ENCODE assay signal across 20 cellular contexts in genomic region chr10:49025347-49025983, GRCh38.
DNase-seq lines count a peak whose midpoint lies in the region; ATAC-seq and TF ChIP-seq lines count a peak whose summit lies in the region.
"Had no signal": no experiment of that assay in that cellular context is flagged by ENCODE, and none has a peak within 500 bp of the region (broad histone marks: within the 10 kb centered on the region; RNA-seq: fewer than 3 reads in every experiment).

No MANE protein-coding gene starts in this region.

- H3K4me1 Mint-ChIP-seq in osteocyte (ENCODE audit: unreplicated experiment): no peaks in the 10 kb centered on the region

- ATAC-seq in GM18909 (IDR thresholded peaks at IDR 0.05; ENCODE audit: poor library complexity, unreplicated experiment): no peak
- ATAC-seq: K562 had no signal

- H3K27me3 Mint-ChIP-seq in osteocyte (ENCODE audit: unreplicated experiment): peaks cover under 1% of the 10 kb centered on the region
- H3K27me3 Mint-ChIP-seq: CD4-positive, alpha-beta T cell had no signal

- TF ChIP-seq CTCF in ascending aorta (IDR thresholded peaks at IDR 0.05) (no peak), osteocyte (IDR thresholded peaks at IDR 0.05) (no peak), uterus (IDR thresholded peaks at IDR 0.05) (no peak)

- H3K9me3 Mint-ChIP-seq in osteocyte (ENCODE audit: unreplicated experiment): peaks cover under 1% of the 10 kb centered on the region
- H3K9me3 Mint-ChIP-seq: CD4-positive, alpha-beta T cell had no signal

- H3K27ac Mint-ChIP-seq in osteocyte (ENCODE audit: unreplicated experiment): no peak overlapping the region
- H3K27ac Mint-ChIP-seq: CD4-positive, alpha-beta T cell had no signal

- H3K27me3 ChIP-seq in ascending aorta: no peaks in the 10 kb centered on the region
- no peaks in the 10 kb centered on the region for H3K27me3 ChIP-seq in uterus
- H3K27me3 ChIP-seq: MG63, SJSA1 had no signal

- H3K4me3 ChIP-seq in ascending aorta: no peak overlapping the region
- H3K4me3 ChIP-seq in uterus: no peak overlapping the region
- H3K4me3 ChIP-seq: K562, MG63, SJSA1 had no signal

- no peak overlapping the region for H3K4me3 Mint-ChIP-seq in osteocyte (ENCODE audit: unreplicated experiment)
- H3K4me3 Mint-ChIP-seq: CD4-positive, alpha-beta T cell had no signal

- no peaks in the 10 kb centered on the region for H3K36me3 ChIP-seq in ascending aorta
- no peaks in the 10 kb centered on the region for H3K36me3 ChIP-seq in uterus
- H3K36me3 ChIP-seq: MG63, SJSA1 had no signal

- intact Hi-C loops in ascending aorta (cut with DNase I): no loop called here
- intact Hi-C loops in uterus (cut with DNase I; ENCODE audit: low total_unique reads): no loop called here

- no peak for TF ChIP-seq POLR2A in uterus (IDR thresholded peaks at IDR 0.05)

- peak overlapping the region; percentile 79 to 85 for H3K27ac ChIP-seq in ascending aorta
- H3K27ac ChIP-seq in uterus: peak overlapping the region; percentile 70 to 79
- H3K27ac ChIP-seq: SJSA1 had no signal

- DNase-seq in NCI-H146 treated with DMSO at 0.1 percent for 48 hours (lab: John Stamatoyannopoulos, UW; ENCODE audit: unreplicated experiment) (peak; percentile 38), ascending aorta (ENCODE audit: low spot score in 2 of 2) (no peak), osteocyte (ENCODE audit: extremely low spot score, unreplicated experiment) (peak; percentile 69), uterus (no peak), NCI-H2107 (lab: John Stamatoyannopoulos, UW) (no peak)
- DNase-seq in activated CD4-positive, CD25-positive, alpha-beta regulatory T cell treated with anti-CD3 and anti-CD28 coated beads, Interleukin-2, amount 50 U/mL, for 72 hours: no peak
- DNase-seq: CD4-positive, alpha-beta T cell; COR-L47; DMS 273 treated with DMSO at 0.1 percent for 48 hours; DMS79 treated with DMSO at 0.1 percent for 48 hours; H7; MG63; NCI-H1417; NCI-H187 treated with DMSO at 0.1 percent for 48 hours; NCI-H2227 treated with DMSO at 0.1 percent for 48 hours; NCI-H510A; NCI-H748 treated with DMSO at 0.1 percent for 48 hours had no signal

- no peaks in the 10 kb centered on the region for H3K36me3 Mint-ChIP-seq in osteocyte (ENCODE audit: unreplicated experiment)

- H3K4me1 ChIP-seq in ascending aorta: peaks cover 0 to 20% of the 10 kb centered on the region in 2 donors
- peaks cover 0 to 7% of the 10 kb centered on the region in 2 donors for H3K4me1 ChIP-seq in uterus
- H3K4me1 ChIP-seq: SJSA1 had no signal

- H3K9me3 ChIP-seq in ascending aorta: no peaks in the 10 kb centered on the region
- H3K9me3 ChIP-seq in uterus: no peaks in the 10 kb centered on the region
- H3K9me3 ChIP-seq: MG63, SJSA1 had no signal

Comparison
In these comparisons a context has a peak if more than half of its experiments do, and no peak if none do; other contexts are left out.
1. DNase-seq: peak in NCI-H146 treated with DMSO at 0.1 percent for 48 hours (single experiment) and osteocyte (single experiment); none in ascending aorta (0 of 2), uterus (0 of 2), activated CD4-positive, CD25-positive, alpha-beta regulatory T cell treated with anti-CD3 and anti-CD28 coated beads, Interleukin-2, amount 50 U/mL, for 72 hours (single experiment) and NCI-H2107 (single experiment).